In genomic region chr1:147337040-147337439, GRCh38 we compare ENCODE assay signal across 18 cellular contexts.
DNase-seq lines count a peak whose midpoint lies in the region; ATAC-seq and TF ChIP-seq lines count a peak whose summit lies in the region.
"Had no signal": no experiment of that assay in that cellular context is flagged by ENCODE, and none has a peak within 500 bp of the region (broad histone marks: within the 10 kb centered on the region; RNA-seq: fewer than 3 reads in every experiment).

No MANE protein-coding gene starts in this region.

- H3K4me1 ChIP-seq in neural progenitor cell, result peaks cover 15% of the 10 kb centered on the region

- H3K79me2 ChIP-seq in neural progenitor cell (ENCODE audit: low read depth), result no peaks in the 10 kb centered on the region
- H3K79me2 ChIP-seq: hepatocyte had no signal

- no peak overlapping the region for H3K9ac ChIP-seq in neural progenitor cell

- no peaks in the 10 kb centered on the region for H3K36me3 Mint-ChIP-seq in glutamatergic neuron (ENCODE audit: unreplicated experiment)
- no peaks in the 10 kb centered on the region for H3K36me3 Mint-ChIP-seq in neural progenitor cell
- H3K36me3 Mint-ChIP-seq: activated naive CD8-positive, alpha-beta T cell; CD8-positive, alpha-beta memory T cell had no signal

- H3K36me3 ChIP-seq in neural progenitor cell, result no peaks in the 10 kb centered on the region
- H3K36me3 ChIP-seq: thoracic aorta had no signal

- peak overlapping the region; percentile 67 for H2AFZ ChIP-seq in neural progenitor cell (replicated peaks)
- H2AFZ ChIP-seq: hepatocyte had no signal

- H3K27me3 ChIP-seq in neural progenitor cell, result no peaks in the 10 kb centered on the region

- no peak for TF ChIP-seq POLR2A in lower leg skin (IDR thresholded peaks at IDR 0.05)

- H3K4me3 ChIP-seq in neural progenitor cell (no peak overlapping the region), lower leg skin (ENCODE audit: low read depth, poor library complexity, severe bottlenecking) (no peak overlapping the region)
- H3K4me3 ChIP-seq: hepatocyte, thoracic aorta had no signal

- H3K4me3 Mint-ChIP-seq in glutamatergic neuron (ENCODE audit: unreplicated experiment) (peak overlapping the region; percentile 54), neural progenitor cell (peak overlapping the region; percentile 9)
- H3K4me3 Mint-ChIP-seq: activated naive CD8-positive, alpha-beta T cell; activated T-helper 1 cell treated with anti-CD3 and anti-CD28 coated beads, Interleukin-12 subunit alpha, Interleukin-12 subunit beta, Interleukin-2, Interleukin-4 antibody, amounts not matched to agents 30 ng/mL and 10 ng/mL and 1 ng/mL, durations not matched to agents 14 hours and 24 hours and 36 hours; CD8-positive, alpha-beta memory T cell had no signal

- intact Hi-C loops in lower leg skin (cut with DNase I; ENCODE audit: low total_unique reads), result no loop called here

- no peak for TF ChIP-seq CTCF in glutamatergic neuron (IDR thresholded peaks at IDR 0.05; ENCODE audit: partially characterized antibody, unreplicated experiment)
- TF ChIP-seq CTCF in neural progenitor cell (IDR thresholded peaks at IDR 0.05), result no peak
- TF ChIP-seq CTCF in lower leg skin (IDR thresholded peaks at IDR 0.05), result no peak

- peaks cover 1% of the 10 kb centered on the region for H3K27me3 Mint-ChIP-seq in glutamatergic neuron (ENCODE audit: unreplicated experiment)
- H3K27me3 Mint-ChIP-seq in neural progenitor cell (ENCODE audit: insufficient read depth, low read depth), result no peaks in the 10 kb centered on the region

- H3K9me3 Mint-ChIP-seq in glutamatergic neuron (ENCODE audit: unreplicated experiment) (peaks cover 1% of the 10 kb centered on the region), neural progenitor cell (no peaks in the 10 kb centered on the region)
- H3K9me3 Mint-ChIP-seq: activated T-helper 1 cell treated with anti-CD3 and anti-CD28 coated beads, Interleukin-12 subunit alpha, Interleukin-12 subunit beta, Interleukin-2, Interleukin-4 antibody, amounts not matched to agents 30 ng/mL and 10 ng/mL and 1 ng/mL, durations not matched to agents 14 hours and 24 hours and 36 hours; CD8-positive, alpha-beta memory T cell had no signal

- H3F3A ChIP-seq in neural progenitor cell (ENCODE audit: low read depth), result no peaks in the 10 kb centered on the region

- WGBS in lower leg skin, 2 donors, result 21 to 27% methylated on average over 2 of the region's 2 CpGs

- H3K4me2 ChIP-seq in neural progenitor cell, result peak overlapping the region; percentile 62
- H3K4me2 ChIP-seq: hepatocyte had no signal

- H3K27ac Mint-ChIP-seq in glutamatergic neuron (ENCODE audit: unreplicated experiment), result no peak overlapping the region
- H3K27ac Mint-ChIP-seq in neural progenitor cell, result peak overlapping the region; percentile 9
- H3K27ac Mint-ChIP-seq: activated naive CD8-positive, alpha-beta T cell; activated T-helper 1 cell treated with anti-CD3 and anti-CD28 coated beads, Interleukin-12 subunit alpha, Interleukin-12 subunit beta, Interleukin-2, Interleukin-4 antibody, amounts not matched to agents 30 ng/mL and 10 ng/mL and 1 ng/mL, durations not matched to agents 14 hours and 24 hours and 36 hours; CD8-positive, alpha-beta memory T cell had no signal

- H3K9me3 ChIP-seq in neural progenitor cell (ENCODE audit: low read depth), result no peaks in the 10 kb centered on the region
- H3K9me3 ChIP-seq: thoracic aorta had no signal

- no peaks in the 10 kb centered on the region for H4K20me1 ChIP-seq in neural progenitor cell (ENCODE audit: low read depth)

- no peak overlapping the region for H3K27ac ChIP-seq in neural progenitor cell
- H3K27ac ChIP-seq: hepatocyte, RWPE1, thoracic aorta had no signal

- ATAC-seq in GM21515 (IDR thresholded peaks at IDR 0.05; ENCODE audit: unreplicated experiment) (no peak), HG02938 (IDR thresholded peaks at IDR 0.05; ENCODE audit: unreplicated experiment) (no peak)
- ATAC-seq: HCT116, left cardiac atrium had no signal

- H3K4me1 Mint-ChIP-seq in glutamatergic neuron (ENCODE audit: low read depth, unreplicated experiment) (peaks cover 17% of the 10 kb centered on the region), neural progenitor cell (peaks cover 14% of the 10 kb centered on the region)
- H3K4me1 Mint-ChIP-seq: CD8-positive, alpha-beta memory T cell had no signal

- peak; percentile 1 for DNase-seq in ELR (ENCODE audit: low read depth)
- peak; percentile 5 for DNase-seq in LHCN-M2 (ENCODE audit: low read depth)
- DNase-seq in glutamatergic neuron, result peak; percentile 27
- peak; percentile 66 for DNase-seq in neural progenitor cell (ENCODE audit: low spot score)
- no peak for DNase-seq in lower leg skin (ENCODE audit: low spot score in 2 of 2)
- DNase-seq: activated CD4-positive, alpha-beta T cell treated with anti-CD3 and anti-CD28 coated beads for 1 hour; CD8-positive, alpha-beta memory T cell; left cardiac atrium; MV-4-11; NCI-H187 had no signal

Comparison
In these comparisons a context has a peak if more than half of its experiments do, and no peak if none do; other contexts are left out.
1. DNase-seq: peak in ELR (single experiment), LHCN-M2 (single experiment), glutamatergic neuron (single experiment) and neural progenitor cell (single experiment); none in lower leg skin (0 of 2).